Comparison of ENCODE assay signal across 22 cellular contexts in the genomic region with DNA sequence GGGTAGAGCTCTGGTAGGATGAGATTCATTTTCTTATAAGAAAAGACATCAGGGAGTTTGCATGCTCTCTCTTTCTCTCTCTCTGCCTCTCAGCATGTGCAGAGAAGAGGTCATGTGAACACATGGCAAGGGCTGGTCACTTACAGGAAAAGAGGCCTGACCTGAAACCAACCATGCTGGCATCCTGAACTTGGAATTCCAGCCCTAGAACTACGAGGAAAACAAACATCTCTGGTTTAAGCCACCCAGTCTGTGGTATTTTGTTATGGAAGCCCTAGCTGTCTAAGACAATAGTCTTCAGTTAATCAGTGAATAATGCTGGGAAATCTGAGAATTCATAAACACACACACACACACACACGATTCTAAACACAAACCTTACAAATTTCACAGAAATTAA.
DNase-seq lines count a peak whose midpoint lies in the region; ATAC-seq lines count a peak whose summit lies in the region.
"Had no signal": no experiment of that assay in that cellular context is flagged by ENCODE, and none has a peak within 500 bp of the region (broad histone marks: within the 10 kb centered on the region; RNA-seq: fewer than 3 reads in every experiment).

No MANE protein-coding gene starts in this region.

- peak; percentile 4 for DNase-seq in astrocyte of the hippocampus (ENCODE audit: low read depth, low spot score)
- peak; percentile 27 for DNase-seq in kidney tubule cell (ENCODE audit: low spot score)
- DNase-seq in renal cortical epithelial cell (ENCODE audit: low read depth) = peak; percentile 90
- DNase-seq in dedifferentiated amniotic fluid mesenchymal stem cell (ENCODE audit: extremely low spot score) = no peak
- DNase-seq in NK-92 (lab: John Stamatoyannopoulos, UW; ENCODE audit: unreplicated experiment) = no peak
- no peak for DNase-seq in COLO668 (lab: John Stamatoyannopoulos, UW; ENCODE audit: unreplicated experiment)
- DNase-seq: C1 segment of cervical spinal cord; Caco-2; CD4-positive, alpha-beta memory T cell; DMS79 treated with DMSO at 0.1 percent for 48 hours; GF-D8; H7; MM.1S; NCI-H2029; NCI-H446; NCI-H524 treated with DMSO at 0.1 percent for 48 hours; NCI-H774; NK-92 treated with Interleukin-12 subunit alpha and Interleukin-12 subunit beta, amount 100 ng/mL, for 24 hours; Right ventricle myocardium superior; RPMI8226 had no signal

- ATAC-seq in GM21737 (IDR thresholded peaks at IDR 0.05; ENCODE audit: unreplicated experiment) = no peak
- ATAC-seq: A549 had no signal

Comparison
In these comparisons a context has a peak if more than half of its experiments do, and no peak if none do; other contexts are left out.
1. DNase-seq: peak in astrocyte of the hippocampus (single experiment), kidney tubule cell (single experiment) and renal cortical epithelial cell (single experiment); none in dedifferentiated amniotic fluid mesenchymal stem cell (single experiment), NK-92 (single experiment) and COLO668 (single experiment).